ENCODE assay signal across 23 cellular contexts in genomic region chr11:84588131-84588829, GRCh38.
"Had no signal": no experiment of that assay in that cellular context is flagged by ENCODE, and none has a peak within 500 bp of the region (broad histone marks: within the 10 kb centered on the region; RNA-seq: fewer than 3 reads in every experiment).

No MANE protein-coding gene starts in this region.

- H3K9me3 ChIP-seq: MG63, Peyer's patch, SJCRH30 had no signal

- H3K4me1 ChIP-seq: Peyer's patch, SJCRH30 had no signal

- H3K27ac ChIP-seq: PC-9, Peyer's patch, SJCRH30 had no signal

- H3K36me3 ChIP-seq: MG63, Peyer's patch, SJCRH30 had no signal

- DNase-seq: KBM-7, MG63, NCI-H1092, NCI-H1105 treated with DMSO at 0.1 percent for 48 hours, NCI-H1417 treated with DMSO at 0.1 percent for 48 hours, NCI-H146, NCI-H1694 treated with DMSO at 0.1 percent for 48 hours, NCI-H1930, NCI-H2081, NCI-H2107, NCI-H226, NCI-H446, NCI-H510A, NCI-H524 treated with DMSO at 0.1 percent for 48 hours, NCI-H69, NCI-H774, OCI-M1, PC-9, Peyer's patch, SHP77 treated with DMSO at 0.1 percent for 48 hours, SJCRH30 had no signal

- H3K4me3 ChIP-seq: MG63, PC-9, Peyer's patch, SJCRH30 had no signal

- H3K27me3 ChIP-seq: MG63, Peyer's patch, SJCRH30 had no signal

- ATAC-seq: Right ventricle myocardium inferior, SK-N-SH treated with all-trans-retinoic acid at 6 μM for 48 hours had no signal
